30 cellular contexts compared by ENCODE assay signal in genomic region chr20:44635877-44636276, GRCh38.
"Had no signal": no experiment of that assay in that cellular context is flagged by ENCODE, and none has a peak within 500 bp of the region (broad histone marks: within the 10 kb centered on the region; RNA-seq: fewer than 3 reads in every experiment).

No MANE protein-coding gene starts in this region.

- DNase-seq: activated CD4-positive, alpha-beta T cell treated with anti-CD3 and anti-CD28 coated beads, Interleukin-2, amount 10 ng/mL, durations not matched to agents 24 days and 14 days; activated CD4-positive, alpha-beta T cell treated with anti-CD3 and anti-CD28 coated beads, Interleukin-2, amount 50 U/mL, for 48 hours; activated CD4-positive, CD25-positive, alpha-beta regulatory T cell; activated CD8-positive, alpha-beta memory T cell treated with anti-CD3 and anti-CD28 coated beads for 24 hours; activated CD8-positive, alpha-beta memory T cell treated with anti-CD3 and anti-CD28 coated beads, Interleukin-2, amount 10 ng/mL, durations not matched to agents 7 days and 5 days; activated CD8-positive, alpha-beta memory T cell treated with anti-CD3 and anti-CD28 coated beads, Interleukin-2, amount 50 U/mL, for 48 hours; activated effector memory CD4-positive, alpha-beta T cell treated with Interleukin-2 at 50 U/mL for 16 hours; activated naive CD4-positive, alpha-beta T cell treated with anti-CD3 and anti-CD28 coated beads, Interleukin-2, amount 10 ng/mL, durations not matched to agents 7 days and 5 days; activated naive CD8-positive, alpha-beta T cell treated with anti-CD3 and anti-CD28 coated beads, Interleukin-2, amount 10 ng/mL, durations not matched to agents 7 days and 5 days; activated T-cell treated with anti-CD3 and anti-CD28 coated beads, Interleukin-2, amount 50 U/mL, for 48 hours; amygdala; cerebellar nuclear complex; Karpas-422; NCI-H1105; NCI-H1436; NCI-H1694; NCI-H1930; NCI-H2081 treated with DMSO at 0.1 percent for 48 hours; NCI-H345; NCI-H524 treated with DMSO at 0.1 percent for 48 hours; Peyer's patch; RPMI8226; SHP77; SJCRH30; T1000; WERI-Rb-1 had no signal

- H3K4me1 ChIP-seq: ascending aorta, Peyer's patch, SJCRH30 had no signal

- H3K4me3 ChIP-seq: ascending aorta, cardiac muscle cell, K562, Peyer's patch, SJCRH30, SK-N-MC had no signal

- H3K27me3 Mint-ChIP-seq: activated CD4-positive, alpha-beta T cell treated with anti-CD3 and anti-CD28 coated beads, Interleukin-2, amount 10 ng/mL, durations not matched to agents 24 days and 14 days; activated CD8-positive, alpha-beta memory T cell treated with anti-CD3 and anti-CD28 coated beads, Interleukin-2, amount 10 ng/mL, durations not matched to agents 7 days and 5 days; activated naive CD4-positive, alpha-beta T cell treated with anti-CD3 and anti-CD28 coated beads, Interleukin-2, amount 10 ng/mL, durations not matched to agents 7 days and 5 days; activated naive CD8-positive, alpha-beta T cell treated with anti-CD3 and anti-CD28 coated beads, Interleukin-2, amount 10 ng/mL, durations not matched to agents 7 days and 5 days had no signal

- FAIRE-seq: K562 had no signal

- H3K27ac Mint-ChIP-seq: activated CD4-positive, alpha-beta T cell treated with anti-CD3 and anti-CD28 coated beads, Interleukin-2, amount 10 ng/mL, durations not matched to agents 24 days and 14 days; activated CD8-positive, alpha-beta memory T cell treated with anti-CD3 and anti-CD28 coated beads, Interleukin-2, amount 10 ng/mL, durations not matched to agents 7 days and 5 days; activated naive CD8-positive, alpha-beta T cell treated with anti-CD3 and anti-CD28 coated beads, Interleukin-2, amount 10 ng/mL, durations not matched to agents 7 days and 5 days had no signal

- H3K27me3 ChIP-seq: ascending aorta, cardiac muscle cell, Peyer's patch, SJCRH30 had no signal

- H3K36me3 ChIP-seq: ascending aorta, cardiac muscle cell, SJCRH30 had no signal

- H3K4me3 Mint-ChIP-seq: activated CD4-positive, alpha-beta T cell treated with anti-CD3 and anti-CD28 coated beads, Interleukin-2, amount 10 ng/mL, durations not matched to agents 24 days and 14 days; activated CD8-positive, alpha-beta memory T cell treated with anti-CD3 and anti-CD28 coated beads, Interleukin-2, amount 10 ng/mL, durations not matched to agents 7 days and 5 days; activated naive CD4-positive, alpha-beta T cell treated with anti-CD3 and anti-CD28 coated beads, Interleukin-2, amount 10 ng/mL, durations not matched to agents 7 days and 5 days; activated naive CD8-positive, alpha-beta T cell treated with anti-CD3 and anti-CD28 coated beads, Interleukin-2, amount 10 ng/mL, durations not matched to agents 7 days and 5 days had no signal

- ATAC-seq: activated CD8-positive, alpha-beta memory T cell treated with anti-CD3 and anti-CD28 coated beads, Interleukin-2, amount 10 ng/mL, durations not matched to agents 7 days and 5 days; K562 had no signal

- H3K9me3 ChIP-seq: ascending aorta, Peyer's patch, SJCRH30 had no signal

- H3K27ac ChIP-seq: ascending aorta, cardiac muscle cell, Peyer's patch, SJCRH30, SK-N-MC, WERI-Rb-1 had no signal
